ENCODE assay signal across 25 cellular contexts in genomic region chr15:23402544-23402943, GRCh38. TPM values are rescaled to one million over a fixed set of nuclear protein-coding genes. Genes with fewer than 3 reads are reported as not detected.
"Had no signal": no experiment of that assay in that cellular context is flagged by ENCODE, and none has a peak within 500 bp of the region (broad histone marks: within the 10 kb centered on the region; RNA-seq: fewer than 3 reads in every experiment).

No MANE protein-coding gene starts in this region.

- DNase-seq: activated CD4-positive, alpha-beta memory T cell treated with anti-CD3 and anti-CD28 coated beads for 36 hours; activated CD4-positive, alpha-beta T cell treated with anti-CD3 and anti-CD28 coated beads, Interleukin-2, amount 10 ng/mL, durations not matched to agents 7 days and 5 days; activated CD4-positive, CD25-positive, alpha-beta regulatory T cell; activated gamma-delta T cell; activated naive CD4-positive, alpha-beta T cell treated with anti-CD3 and anti-CD28 coated beads for 36 hours; activated T-cell treated with anti-CD3 and anti-CD28 coated beads for 4 hours; activated T-cell treated with anti-CD3 and anti-CD28 coated beads, Interleukin-2, amount 50 U/mL, for 48 hours; MG63; NCI-H1105 treated with DMSO at 0.1 percent for 48 hours; NCI-H1436 treated with DMSO at 0.1 percent for 48 hours; NCI-H187; NCI-H2081; NCI-H510A treated with DMSO at 0.1 percent for 48 hours; NCI-H69; Peyer's patch; SIG-M5; T-helper 1 cell had no signal

- H3K9me3 ChIP-seq: MG63, Peyer's patch had no signal

- H3K27ac ChIP-seq: breast epithelium, Peyer's patch, RWPE1, SK-N-MC had no signal

- H3K4me3 ChIP-seq: breast epithelium, MG63, Peyer's patch, SK-N-MC had no signal

- H3K36me3 ChIP-seq: breast epithelium, MG63, Peyer's patch had no signal

- H3K4me1 ChIP-seq: breast epithelium, Peyer's patch had no signal

- ATAC-seq: activated T-helper 17 cell treated with anti-CD3 and anti-CD28 coated beads, Interleukin-2, amount 50 U/mL, for 72 hours had no signal

- H3K27me3 ChIP-seq: breast epithelium, MG63, Peyer's patch had no signal

RNA-seq across cellular contexts. Expression of gene GOLGA6L2, which starts 44.5 kb away (rescaled TPM):
- total RNA-seq: activated CD4-positive, alpha-beta memory T cell treated with anti-CD3 and anti-CD28 coated beads for 36 hours; activated CD4-positive, alpha-beta T cell treated with anti-CD3 and anti-CD28 coated beads, Interleukin-2, amount 10 ng/mL, durations not matched to agents 7 days and 5 days; activated CD8-positive, alpha-beta memory T cell treated with anti-CD3 and anti-CD28 coated beads for 36 hours; activated naive CD4-positive, alpha-beta T cell treated with anti-CD3 and anti-CD28 coated beads for 36 hours; activated T-helper 17 cell treated with anti-CD3 and anti-CD28 coated beads, Interleukin-2, amount 50 U/mL, for 72 hours; breast epithelium; Peyer's patch; T-helper 2 cell treated with Interferon-gamma antibody and Interleukin-4, amounts not matched to agents 100 ng/mL and 5 ng/mL, for 36 hours had no signal
- polyA plus RNA-seq: adipose tissue, IgD-negative memory B cell had no signal

RNA-seq across cellular contexts. Expression of gene GOLGA8S, which starts 48.0 kb away (rescaled TPM):
- polyA plus RNA-seq: IgD-negative memory B cell had no signal
